ENCODE assay signal across 8 cellular contexts in genomic region chr6:142946924-142947701, GRCh38. TPM values are rescaled to one million over a fixed set of nuclear protein-coding genes. Genes with fewer than 3 reads are reported as not detected.
DNase-seq lines count a peak whose midpoint lies in the region; ATAC-seq and TF ChIP-seq lines count a peak whose summit lies in the region.

No MANE protein-coding gene starts in this region.

- H3K36me3 ChIP-seq in CD4-positive, CD25-positive, alpha-beta regulatory T cell (ENCODE audit: control insufficient read depth, insufficient read depth, low read length): no peaks in the 10 kb centered on the region
- H3K36me3 ChIP-seq in right atrium auricular region (no peaks in the 10 kb centered on the region), aorta (ENCODE audit: control insufficient read depth in 1 of 2, insufficient read depth in 2 of 2, low read length in 1 of 2) (no peaks in the 10 kb centered on the region)

- peak overlapping the region; percentile 96 to 99 (median 98) for H3K4me3 Mint-ChIP-seq in CD4-positive, CD25-positive, alpha-beta regulatory T cell

- 0% methylated on average over 48 to 76 of the region's 76 CpGs for WGBS in aorta, 2 donors

- no peak for TF ChIP-seq CTCF in right atrium auricular region (IDR thresholded peaks at IDR 0.05)

- H3K27ac Mint-ChIP-seq in CD4-positive, CD25-positive, alpha-beta regulatory T cell: peak overlapping the region; percentile 98 to 99 (median 99)

- H3K27ac ChIP-seq in CD4-positive, CD25-positive, alpha-beta regulatory T cell (ENCODE audit: insufficient read depth, low read length, poor library complexity, severe bottlenecking): peak overlapping the region; percentile 99
- H3K27ac ChIP-seq in right atrium auricular region: peak overlapping the region; percentile 99 to 100
- H3K27ac ChIP-seq in aorta (ENCODE audit: low read depth in 1 of 2, low read length in 2 of 2): peak overlapping the region; percentile 83 to 95

- no peaks in the 10 kb centered on the region for H3K27me3 ChIP-seq in CD4-positive, CD25-positive, alpha-beta regulatory T cell (ENCODE audit: control insufficient read depth, insufficient read depth, low read length)
- no peaks in the 10 kb centered on the region for H3K27me3 ChIP-seq in right atrium auricular region
- no peaks in the 10 kb centered on the region for H3K27me3 ChIP-seq in aorta (ENCODE audit: control insufficient read depth in 1 of 2, insufficient read depth in 2 of 2, low read length in 1 of 2)

- H3K4me3 ChIP-seq in CD4-positive, CD25-positive, alpha-beta regulatory T cell (ENCODE audit: low read depth, low read length): peak overlapping the region; percentile 96
- H3K4me3 ChIP-seq in right atrium auricular region (peak overlapping the region; percentile 89 to 92), aorta (ENCODE audit: low read length in 2 of 2) (peak overlapping the region; percentile 69 to 87)

- peaks cover 26% of the 10 kb centered on the region for H3K4me1 ChIP-seq in CD4-positive, CD25-positive, alpha-beta regulatory T cell (ENCODE audit: control insufficient read depth, insufficient read depth, low read length, poor library complexity, severe bottlenecking)
- H3K4me1 ChIP-seq in right atrium auricular region (peaks cover 0 to 12% of the 10 kb centered on the region in 2 donors), aorta (ENCODE audit: control insufficient read depth in 1 of 2, insufficient read depth in 2 of 2, low read length in 2 of 2) (no peaks in the 10 kb centered on the region)

- H3K4me1 Mint-ChIP-seq in CD4-positive, CD25-positive, alpha-beta regulatory T cell: peaks cover 14 to 35% (median 24%) of the 10 kb centered on the region in 4 donors

- ATAC-seq in CD4-positive, CD25-positive, alpha-beta regulatory T cell (ENCODE audit: low read depth in 2 of 2): peak; percentile 30 to 31
- ATAC-seq in GM19395 (IDR thresholded peaks at IDR 0.05; ENCODE audit: unreplicated experiment) (peak; percentile 50), HG03469 (IDR thresholded peaks at IDR 0.05; ENCODE audit: unreplicated experiment) (peak; percentile 45), aorta (ENCODE audit: low FRiP score) (peak; percentile 67)

- no peaks in the 10 kb centered on the region for H3K9me3 ChIP-seq in CD4-positive, CD25-positive, alpha-beta regulatory T cell (ENCODE audit: control insufficient read depth in 2 of 2, low read length in 2 of 2)
- H3K9me3 ChIP-seq in right atrium auricular region (no peaks in the 10 kb centered on the region), aorta (ENCODE audit: control insufficient read depth, low read length) (no peaks in the 10 kb centered on the region)

- intact Hi-C loops in aorta (cut with DNase I): loop anchor here (2.0 to 5.0 kb wide), 3 partner anchors 100 to 250 kb away; partner anchors contain the start of gene AIG1 (in 1 of the 2)

- no peaks in the 10 kb centered on the region for H3K36me3 Mint-ChIP-seq in CD4-positive, CD25-positive, alpha-beta regulatory T cell

- DNase-seq in CD4-positive, CD25-positive, alpha-beta regulatory T cell: peak; percentile 68 to 81 (median 73)
- DNase-seq in T-helper 1 cell (peak; percentile 68 to 84 (median 77)), amniotic epithelial cell (ENCODE audit: low read depth) (peak; percentile 67), right atrium auricular region (ENCODE audit: low spot score) (peak; percentile 85), putamen (ENCODE audit: low spot score) (peak; percentile 65), aorta (peak; percentile 87 to 93)

- peaks cover 18% of the 10 kb centered on the region for H3K27me3 Mint-ChIP-seq in CD4-positive, CD25-positive, alpha-beta regulatory T cell

- peaks cover 0 to 2% (median 0%) of the 10 kb centered on the region in 7 donors for H3K9me3 Mint-ChIP-seq in CD4-positive, CD25-positive, alpha-beta regulatory T cell

RNA-seq across cellular contexts. Expression of gene HIVEP2, which starts 2.1 kb away (rescaled TPM):
- total RNA-seq in CD4-positive, CD25-positive, alpha-beta regulatory T cell: 76.7 TPM
- polyA plus RNA-seq in CD4-positive, CD25-positive, alpha-beta regulatory T cell: 10 to 100 TPM in 3 of 4 donors, 1 to 10 TPM in 1; 9.7 to 12.5 (median 11.8) TPM
- total RNA-seq in right atrium auricular region (10 to 100 TPM; 19.2 to 28.6 TPM), aorta (10 to 100 TPM; 35.4 to 36.8 TPM)
- polyA plus RNA-seq in aorta: 1 to 10 TPM; 5.3 to 5.4 TPM

Comparison
In these comparisons a context has a peak if more than half of its experiments do, and no peak if none do; other contexts are left out.
1. Peak in every context shown above with its lines: DNase-seq, ATAC-seq, H3K4me3 ChIP-seq and H3K27ac ChIP-seq.